In the genomic region with DNA sequence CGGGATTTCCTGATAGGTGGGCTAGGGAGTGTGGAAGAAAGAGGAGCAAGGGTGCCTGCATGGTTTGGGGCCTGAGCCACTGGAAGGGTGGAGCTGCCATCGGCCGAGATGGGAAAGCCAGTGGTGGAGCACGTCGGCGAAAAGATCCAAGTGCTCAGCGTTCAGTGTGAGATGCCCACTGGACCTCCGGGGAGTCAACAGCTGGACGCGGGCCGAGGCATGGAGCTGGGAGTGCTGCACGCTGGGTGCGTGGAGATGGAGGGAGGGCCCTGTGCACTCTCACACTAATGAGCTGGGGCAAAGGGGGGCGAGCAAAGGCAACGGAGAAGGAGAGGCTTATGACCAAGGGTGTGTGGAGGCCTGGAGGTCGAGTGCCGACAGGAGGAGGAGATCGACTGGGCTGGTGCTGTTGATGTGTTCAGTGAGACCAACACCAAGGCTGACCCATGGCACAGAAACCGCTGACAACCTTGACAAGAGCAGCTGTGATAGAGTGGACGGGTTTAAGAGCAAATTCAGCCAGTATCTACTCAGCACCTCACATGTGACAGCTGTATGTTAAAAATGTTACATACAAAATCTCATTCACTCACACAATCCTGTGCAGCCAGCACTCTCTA, we compare ENCODE assay signal across 12 cellular contexts.
DNase-seq lines count a peak whose midpoint lies in the region; ATAC-seq and TF ChIP-seq lines count a peak whose summit lies in the region.
"Had no signal": no experiment of that assay in that cellular context is flagged by ENCODE, and none has a peak within 500 bp of the region (broad histone marks: within the 10 kb centered on the region; RNA-seq: fewer than 3 reads in every experiment).

No MANE protein-coding gene starts in this region.

- no peaks in the 10 kb centered on the region for H3K9me3 Mint-ChIP-seq in activated CD4-positive, alpha-beta T cell treated with anti-CD3 and anti-CD28 coated beads, Interleukin-2, amount 10 ng/mL, durations not matched to agents 7 days and 5 days

- H3K27ac ChIP-seq in SJCRH30 (peak overlapping the region; percentile 96; the same call in 1 of the 2 replicates), foreskin keratinocyte (no peak overlapping the region), rectal smooth muscle tissue (ENCODE audit: low read depth, low read length) (peak overlapping the region; percentile 25)
- no peak overlapping the region for H3K27ac ChIP-seq in effector memory CD4-positive, alpha-beta T cell (ENCODE audit: insufficient read depth, low read length, poor library complexity, severe bottlenecking)

- H3K4me3 ChIP-seq in SJCRH30, result no peak overlapping the region
- no peak overlapping the region for H3K4me3 ChIP-seq in rectal smooth muscle tissue (ENCODE audit: low read length)
- no peak overlapping the region for H3K4me3 ChIP-seq in effector memory CD4-positive, alpha-beta T cell (ENCODE audit: insufficient read depth, low read depth, low read length, poor library complexity, severe bottlenecking)
- H3K4me3 ChIP-seq: tibial nerve had no signal

- no peak for TF ChIP-seq CTCF in foreskin keratinocyte (conservative IDR thresholded peaks at IDR 0.05)

- POLR2A ChIA-PET in activated CD4-positive, alpha-beta T cell treated with anti-CD3 and anti-CD28 coated beads, Interleukin-2, amount 10 ng/mL, durations not matched to agents 7 days and 5 days (lab: Charles Lee), result no interaction called here

- H3K4me3 Mint-ChIP-seq in activated CD4-positive, alpha-beta T cell treated with anti-CD3 and anti-CD28 coated beads, Interleukin-2, amount 10 ng/mL, durations not matched to agents 7 days and 5 days, result no peak overlapping the region

- H3K27me3 ChIP-seq in SJCRH30 (no peaks in the 10 kb centered on the region), foreskin keratinocyte (no peaks in the 10 kb centered on the region), rectal smooth muscle tissue (ENCODE audit: control insufficient read depth, insufficient read depth, low read length) (no peaks in the 10 kb centered on the region)
- H3K27me3 ChIP-seq in effector memory CD4-positive, alpha-beta T cell (replicated peaks; ENCODE audit: control insufficient read depth, insufficient read depth, low read length, poor library complexity, severe bottlenecking), result no peaks in the 10 kb centered on the region
- H3K27me3 ChIP-seq: tibial nerve had no signal

- peak; percentile 4 for ATAC-seq in foreskin keratinocyte
- ATAC-seq: left lobe of liver had no signal

- no peak overlapping the region for H3K9ac ChIP-seq in rectal smooth muscle tissue (ENCODE audit: low read length)

- H3K36me3 Mint-ChIP-seq in activated CD4-positive, alpha-beta T cell treated with anti-CD3 and anti-CD28 coated beads, Interleukin-2, amount 10 ng/mL, durations not matched to agents 7 days and 5 days (ENCODE audit: low read depth), result peaks cover 76% of the 10 kb centered on the region

- H3K4me1 ChIP-seq in SJCRH30 (peaks cover 33% of the 10 kb centered on the region), foreskin keratinocyte (peaks cover 9% of the 10 kb centered on the region), rectal smooth muscle tissue (ENCODE audit: control insufficient read depth, insufficient read depth, low read length) (peaks cover 18% of the 10 kb centered on the region)
- H3K4me1 ChIP-seq in effector memory CD4-positive, alpha-beta T cell (ENCODE audit: control insufficient read depth, insufficient read depth, low read length, poor library complexity, severe bottlenecking), result peaks cover 9% of the 10 kb centered on the region

- H3K27me3 Mint-ChIP-seq in activated CD4-positive, alpha-beta T cell treated with anti-CD3 and anti-CD28 coated beads, Interleukin-2, amount 10 ng/mL, durations not matched to agents 7 days and 5 days, result no peaks in the 10 kb centered on the region

- no peaks in the 10 kb centered on the region for H3K9me3 ChIP-seq in SJCRH30 (replicated peaks)
- no peaks in the 10 kb centered on the region for H3K9me3 ChIP-seq in effector memory CD4-positive, alpha-beta T cell (ENCODE audit: control insufficient read depth, low read length)
- H3K9me3 ChIP-seq: tibial nerve had no signal

- H3K27ac Mint-ChIP-seq in activated CD4-positive, alpha-beta T cell treated with anti-CD3 and anti-CD28 coated beads, Interleukin-2, amount 10 ng/mL, durations not matched to agents 7 days and 5 days, result peak overlapping the region; percentile 25

- H3K36me3 ChIP-seq in SJCRH30, result peaks cover 2% of the 10 kb centered on the region; the same call in 1 of the 2 replicates
- H3K36me3 ChIP-seq in rectal smooth muscle tissue (ENCODE audit: control insufficient read depth, insufficient read depth, low read length), result peaks cover 6% of the 10 kb centered on the region
- peaks cover 85% of the 10 kb centered on the region for H3K36me3 ChIP-seq in effector memory CD4-positive, alpha-beta T cell (ENCODE audit: control insufficient read depth, insufficient read depth, low read length)

- CTCF ChIA-PET in activated CD4-positive, alpha-beta T cell treated with anti-CD3 and anti-CD28 coated beads, Interleukin-2, amount 10 ng/mL, durations not matched to agents 7 days and 5 days (lab: Charles Lee), result interaction anchor here (1.4 to 1.8 kb wide), 2 partner anchors 9 to 86 kb away, joined by 4 to 8 read pairs; a partner anchor contains a TSS

- H3K4me1 Mint-ChIP-seq in activated CD4-positive, alpha-beta T cell treated with anti-CD3 and anti-CD28 coated beads, Interleukin-2, amount 10 ng/mL, durations not matched to agents 7 days and 5 days, result peaks cover 37% of the 10 kb centered on the region

- no peak for DNase-seq in activated CD4-positive, alpha-beta T cell treated with anti-CD3 and anti-CD28 coated beads, Interleukin-2, amount 10 ng/mL, durations not matched to agents 7 days and 5 days
- no peak for DNase-seq in activated CD4-positive, alpha-beta T cell treated with anti-CD3 and anti-CD28 coated beads for 4 hours
- DNase-seq in SJCRH30 (no peak), foreskin keratinocyte (no peak), NCI-H2081 treated with DMSO at 0.1 percent for 48 hours (lab: John Stamatoyannopoulos, UW) (no peak), NCI-H2227 (lab: John Stamatoyannopoulos, UW; ENCODE audit: unreplicated experiment) (no peak)
- no peak for DNase-seq in effector memory CD4-positive, alpha-beta T cell
- DNase-seq: MM.1S, NCI-H2171 treated with DMSO at 0.1 percent for 48 hours had no signal

Comparison
In these comparisons a context has a peak if more than half of its experiments do, and no peak if none do; other contexts are left out.
1. H3K27ac ChIP-seq: peak in SJCRH30 (single experiment) and rectal smooth muscle tissue (single experiment); none in foreskin keratinocyte (single experiment) and effector memory CD4-positive, alpha-beta T cell (single experiment).